Comparison of ENCODE assay signal across 1 cellular context in the genomic region with DNA sequence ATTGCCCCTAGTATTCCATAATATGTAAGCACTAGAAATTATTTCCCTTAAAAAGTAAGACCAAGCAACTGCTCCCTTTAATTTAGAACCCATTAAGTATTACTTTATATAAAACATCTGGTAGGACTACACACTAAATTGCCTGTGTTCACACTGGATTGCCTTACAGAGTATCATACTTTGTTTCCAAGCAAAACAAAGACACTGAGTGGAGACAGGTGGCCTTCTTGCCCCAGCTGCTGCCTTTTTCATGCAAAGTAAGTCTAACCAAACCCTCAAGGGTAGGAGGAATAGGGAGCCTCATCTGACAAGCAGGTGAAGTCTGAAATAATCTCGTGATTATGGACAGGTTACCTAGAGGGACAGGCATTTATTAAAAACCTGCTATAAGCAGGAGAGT.
TF ChIP-seq lines count a peak whose summit lies in the region.

No MANE protein-coding gene starts in this region.

TF ChIP-seq in GM12878, 131 proteins besides CTCF, POLR2A, EP300 and RAD21 (continued from another document):
- no peak for TF ChIP-seq E2F8 (IDR thresholded peaks at IDR 0.05; ENCODE audit: low read depth, partially characterized antibody)
- no peak for TF ChIP-seq ZSCAN29 (IDR thresholded peaks at IDR 0.05)
- no peak for TF ChIP-seq SIX5 (IDR thresholded peaks at IDR 0.05; ENCODE audit: low read depth, low read length, severe bottlenecking)
- no peak for TF ChIP-seq TARDBP (IDR thresholded peaks at IDR 0.05; ENCODE audit: borderline replicate concordance)
- TF ChIP-seq, protein P1, sequence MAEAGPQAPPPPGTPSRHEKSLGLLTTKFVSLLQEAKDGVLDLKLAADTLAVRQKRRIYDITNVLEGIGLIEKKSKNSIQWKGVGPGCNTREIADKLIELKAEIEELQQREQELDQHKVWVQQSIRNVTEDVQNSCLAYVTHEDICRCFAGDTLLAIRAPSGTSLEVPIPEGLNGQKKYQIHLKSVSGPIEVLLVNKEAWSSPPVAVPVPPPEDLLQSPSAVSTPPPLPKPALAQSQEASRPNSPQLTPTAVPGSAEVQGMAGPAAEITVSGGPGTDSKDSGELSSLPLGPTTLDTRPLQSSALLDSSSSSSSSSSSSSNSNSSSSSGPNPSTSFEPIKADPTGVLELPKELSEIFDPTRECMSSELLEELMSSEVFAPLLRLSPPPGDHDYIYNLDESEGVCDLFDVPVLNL (IDR thresholded peaks at IDR 0.05; ENCODE audit: low read depth, low read length) = no peak
- TF ChIP-seq FOXK2 (IDR thresholded peaks at IDR 0.05) = no peak
- TF ChIP-seq, protein P2, sequence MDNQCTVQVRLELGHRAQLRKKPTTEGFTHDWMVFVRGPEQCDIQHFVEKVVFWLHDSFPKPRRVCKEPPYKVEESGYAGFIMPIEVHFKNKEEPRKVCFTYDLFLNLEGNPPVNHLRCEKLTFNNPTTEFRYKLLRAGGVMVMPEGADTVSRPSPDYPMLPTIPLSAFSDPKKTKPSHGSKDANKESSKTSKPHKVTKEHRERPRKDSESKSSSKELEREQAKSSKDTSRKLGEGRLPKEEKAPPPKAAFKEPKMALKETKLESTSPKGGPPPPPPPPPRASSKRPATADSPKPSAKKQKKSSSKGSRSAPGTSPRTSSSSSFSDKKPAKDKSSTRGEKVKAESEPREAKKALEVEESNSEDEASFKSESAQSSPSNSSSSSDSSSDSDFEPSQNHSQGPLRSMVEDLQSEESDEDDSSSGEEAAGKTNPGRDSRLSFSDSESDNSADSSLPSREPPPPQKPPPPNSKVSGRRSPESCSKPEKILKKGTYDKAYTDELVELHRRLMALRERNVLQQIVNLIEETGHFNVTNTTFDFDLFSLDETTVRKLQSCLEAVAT (IDR thresholded peaks at IDR 0.05) = no peak
- no peak for TF ChIP-seq MTA2 (IDR thresholded peaks at IDR 0.05; ENCODE audit: low read depth)
- TF ChIP-seq IRF4 (IDR thresholded peaks at IDR 0.05; ENCODE audit: low read depth, low read length) = no peak
- TF ChIP-seq DPF2 (IDR thresholded peaks at IDR 0.05) = no peak
- no peak for TF ChIP-seq SPI1 (IDR thresholded peaks at IDR 0.05; ENCODE audit: borderline replicate concordance, insufficient read depth, low read depth, low read length)
TF ChIP-seq in GM12878: peak in this region for 0.
